Comparison of ENCODE assay signal across 26 cellular contexts in the genomic region with DNA sequence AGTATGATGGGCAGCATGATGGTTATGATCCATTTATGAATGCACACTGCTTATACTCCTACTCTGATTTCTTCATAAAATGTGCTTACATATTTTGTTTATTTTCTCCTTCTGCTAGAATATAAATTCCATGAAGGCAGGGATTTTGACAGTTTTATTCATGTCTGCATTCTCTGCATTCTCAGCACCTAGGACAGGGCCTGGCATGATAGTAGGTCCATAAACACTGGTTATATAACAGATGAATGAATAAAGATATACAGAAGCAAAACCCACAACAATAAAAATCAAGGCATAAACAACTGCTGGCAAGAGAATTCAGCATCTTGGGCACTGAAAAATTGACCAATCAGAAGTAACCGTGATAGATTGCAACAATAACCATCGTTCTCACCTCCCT.
"Had no signal": no experiment of that assay in that cellular context is flagged by ENCODE, and none has a peak within 500 bp of the region (broad histone marks: within the 10 kb centered on the region; RNA-seq: fewer than 3 reads in every experiment).

No MANE protein-coding gene starts in this region.

- H3K4me3 ChIP-seq: ascending aorta, cardiac muscle cell had no signal

- ATAC-seq: activated CD8-positive, alpha-beta memory T cell treated with anti-CD3 and anti-CD28 coated beads, Interleukin-2, amount 10 ng/mL, durations not matched to agents 7 days and 5 days; Panc1; Right ventricle myocardium inferior had no signal

- H3K4me1 ChIP-seq: ascending aorta had no signal

- H3K36me3 ChIP-seq: ascending aorta, cardiac muscle cell, WERI-Rb-1 had no signal

- H3K27ac ChIP-seq: ascending aorta, cardiac muscle cell, WERI-Rb-1 had no signal

- DNase-seq: activated CD4-positive, alpha-beta memory T cell treated with anti-CD3 and anti-CD28 coated beads, Interleukin-2, amount 10 ng/mL, durations not matched to agents 7 days and 5 days; activated CD4-positive, alpha-beta T cell treated with anti-CD3 and anti-CD28 coated beads for 1 hour; activated CD4-positive, alpha-beta T cell treated with anti-CD3 and anti-CD28 coated beads for 48 hours; activated CD4-positive, CD25-positive, alpha-beta regulatory T cell; activated CD8-positive, alpha-beta memory T cell treated with anti-CD3 and anti-CD28 coated beads for 24 hours; activated CD8-positive, alpha-beta memory T cell treated with anti-CD3 and anti-CD28 coated beads, Interleukin-2, amount 10 ng/mL, durations not matched to agents 7 days and 5 days; activated CD8-positive, alpha-beta memory T cell treated with anti-CD3 and anti-CD28 coated beads, Interleukin-2, amount 50 U/mL, for 48 hours; activated effector memory CD4-positive, alpha-beta T cell treated with Interleukin-2 at 50 U/mL for 16 hours; activated naive CD4-positive, alpha-beta T cell treated with anti-CD3 and anti-CD28 coated beads, Interleukin-2, amount 10 ng/mL, durations not matched to agents 7 days and 5 days; activated T-cell treated with anti-CD3 and anti-CD28 coated beads, Interleukin-2, amount 50 U/mL, for 48 hours; amygdala; NCI-H1105; NCI-H1417 treated with DMSO at 0.1 percent for 48 hours; NCI-H187 treated with DMSO at 0.1 percent for 48 hours; NCI-H2081 treated with DMSO at 0.1 percent for 48 hours; NCI-H226; NCI-H446 treated with DMSO at 0.1 percent for 48 hours; NCI-H524; NCI-H69; SIG-M5; T1000; WERI-Rb-1 had no signal

- H3K9me3 ChIP-seq: ascending aorta had no signal

- H3K27me3 ChIP-seq: ascending aorta, cardiac muscle cell had no signal
